Comparison of ENCODE assay signal across 9 cellular contexts in genomic region chr11:90288207-90288821, GRCh38.
A peak's percentile ranks its signal among the peaks of the same experiment; 100 is the strongest.
DNase-seq lines count a peak whose midpoint lies in the region; ATAC-seq and TF ChIP-seq lines count a peak whose summit lies in the region.
"Had no signal": no experiment of that assay in that cellular context is flagged by ENCODE, and none has a peak within 500 bp of the region (broad histone marks: within the 10 kb centered on the region; RNA-seq: fewer than 3 reads in every experiment).

No MANE protein-coding gene starts in this region.

- no peaks in the 10 kb centered on the region for H3K4me1 ChIP-seq in osteoblast (ENCODE audit: insufficient read depth, low read length)
- H3K4me1 ChIP-seq in sigmoid colon, result no peaks in the 10 kb centered on the region

- no peaks in the 10 kb centered on the region for H3K27me3 ChIP-seq in osteoblast (ENCODE audit: insufficient read depth, low read length)
- H3K27me3 ChIP-seq in sigmoid colon, result no peaks in the 10 kb centered on the region

- H3K36me3 ChIP-seq in osteoblast (ENCODE audit: insufficient read depth, low read length) (no peaks in the 10 kb centered on the region), sigmoid colon (no peaks in the 10 kb centered on the region)

- no peak overlapping the region for H3K4me2 ChIP-seq in osteoblast (ENCODE audit: insufficient read depth, low read length)

- peaks cover 8% of the 10 kb centered on the region for H3K4me1 Mint-ChIP-seq in CD14-positive monocyte

- peak; percentile 51 for ATAC-seq in GM19463 (IDR thresholded peaks at IDR 0.05; ENCODE audit: unreplicated experiment)
- ATAC-seq in GM18873 (IDR thresholded peaks at IDR 0.05; ENCODE audit: low FRiP score, unreplicated experiment), result no peak

- no peaks in the 10 kb centered on the region for H3K79me2 ChIP-seq in osteoblast (ENCODE audit: insufficient read depth, low read length)

- no peak overlapping the region for H3K4me3 Mint-ChIP-seq in CD14-positive monocyte

- no peaks in the 10 kb centered on the region for H4K20me1 ChIP-seq in osteoblast (ENCODE audit: insufficient read depth, low read length)

- TF ChIP-seq EP300 in sigmoid colon (IDR thresholded peaks at IDR 0.05), result no peak

- TF ChIP-seq POLR2A in sigmoid colon (IDR thresholded peaks at IDR 0.05), result no peak

- peaks cover 0 to 3% (median 0%) of the 10 kb centered on the region in 7 donors for H3K9me3 Mint-ChIP-seq in CD14-positive monocyte

- 50 to 66% methylated on average over 3 of the region's 3 CpGs for WGBS in sigmoid colon, 2 donors

- H3K4me3 ChIP-seq in osteoblast (ENCODE audit: insufficient read depth, low read length) (no peak overlapping the region), sigmoid colon (no peak overlapping the region)

- TF ChIP-seq CTCF in CD14-positive monocyte (IDR thresholded peaks at IDR 0.05) (peak; percentile 50), osteoblast (IDR thresholded peaks at IDR 0.05; ENCODE audit: extremely low read depth, low read depth, low read length) (peak; percentile 42), sigmoid colon (IDR thresholded peaks at IDR 0.05) (peak in 1 of 4 experiments; percentile 20)

- H3K36me3 Mint-ChIP-seq in CD14-positive monocyte, result no peaks in the 10 kb centered on the region

- intact Hi-C loops in CD14-positive monocyte (cut with micrococcal nuclease), result no loop called here
- intact Hi-C loops in sigmoid colon (cut with DNase I), result no loop called here

- H3K9me3 ChIP-seq in osteoblast (ENCODE audit: low read depth, low read length), result no peaks in the 10 kb centered on the region
- no peaks in the 10 kb centered on the region for H3K9me3 ChIP-seq in sigmoid colon

- no peak overlapping the region for H3K27ac ChIP-seq in osteoblast (ENCODE audit: low read depth, low read length)
- no peak overlapping the region for H3K27ac ChIP-seq in sigmoid colon
- H3K27ac ChIP-seq: epithelial cell of prostate had no signal

- DNase-seq in CD14-positive monocyte (ENCODE audit: low spot score), result no peak
- peak; percentile 6 for DNase-seq in NCI-H345 treated with DMSO at 0.1 percent for 48 hours (lab: John Stamatoyannopoulos, UW; ENCODE audit: unreplicated experiment)
- peak; percentile 2 for DNase-seq in cerebellum (ENCODE audit: low spot score)
- DNase-seq in osteoblast (ENCODE audit: insufficient read length, low spot score, missing footprints), result no peak
- no peak for DNase-seq in activated naive CD4-positive, alpha-beta T cell treated with Interleukin-2 at 50 U/mL for 16 hours
- no peak for DNase-seq in sigmoid colon

- H3K27ac Mint-ChIP-seq in CD14-positive monocyte, result no peak overlapping the region

- no peak overlapping the region for H2AFZ ChIP-seq in osteoblast (ENCODE audit: low read length)

- no peaks in the 10 kb centered on the region for H3K27me3 Mint-ChIP-seq in CD14-positive monocyte (ENCODE audit: low read depth in 3 of 3)

Comparison
In these comparisons a context has a peak if more than half of its experiments do, and no peak if none do; other contexts are left out.
1. DNase-seq: peak in NCI-H345 treated with DMSO at 0.1 percent for 48 hours (single experiment) and cerebellum (single experiment); none in CD14-positive monocyte (single experiment), osteoblast (single experiment), activated naive CD4-positive, alpha-beta T cell treated with Interleukin-2 at 50 U/mL for 16 hours (single experiment) and sigmoid colon (single experiment).